In the genomic region with DNA sequence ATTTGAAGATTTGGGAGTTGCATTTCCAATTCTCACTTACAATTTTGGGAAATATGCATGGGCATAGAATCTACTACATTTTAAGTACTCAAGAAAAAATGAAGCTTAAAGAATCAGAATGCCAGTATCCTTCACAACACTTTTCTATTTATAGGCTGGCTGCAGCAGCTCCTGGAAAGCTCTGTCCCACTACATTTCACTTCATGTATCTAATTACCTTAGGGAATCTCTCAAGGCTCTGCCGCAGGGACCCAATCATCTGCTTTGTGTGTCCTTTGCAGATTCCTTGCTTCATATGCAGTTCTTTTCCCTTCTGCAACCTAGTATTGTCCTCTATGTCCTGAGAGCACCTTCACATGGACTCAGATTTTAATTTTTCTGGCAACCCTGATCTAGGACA, we compare ENCODE assay signal across 16 cellular contexts.
DNase-seq lines count a peak whose midpoint lies in the region; ATAC-seq and TF ChIP-seq lines count a peak whose summit lies in the region.
"Had no signal": no experiment of that assay in that cellular context is flagged by ENCODE, and none has a peak within 500 bp of the region (broad histone marks: within the 10 kb centered on the region; RNA-seq: fewer than 3 reads in every experiment).

No MANE protein-coding gene starts in this region.

- H3K27me3 ChIP-seq in gastrocnemius medialis = no peaks in the 10 kb centered on the region
- no peaks in the 10 kb centered on the region for H3K27me3 ChIP-seq in breast epithelium

- H3K27me3 Mint-ChIP-seq in nephron progenitor cell (ENCODE audit: low read depth, poor library complexity) = no peaks in the 10 kb centered on the region
- H3K27me3 Mint-ChIP-seq: CD4-positive, alpha-beta memory T cell had no signal

- peak overlapping the region; percentile 53 for H3K27ac Mint-ChIP-seq in nephron progenitor cell
- H3K27ac Mint-ChIP-seq: CD4-positive, alpha-beta memory T cell had no signal

- H3K9me3 ChIP-seq in gastrocnemius medialis (no peaks in the 10 kb centered on the region), breast epithelium (no peaks in the 10 kb centered on the region)
- H3K9me3 ChIP-seq: Caco-2 had no signal

- DNase-seq in Right ventricle myocardium superior (no peak), Right ventricle myocardium inferior (ENCODE audit: missing footprints) (no peak), left kidney (ENCODE audit: low read depth, low spot score) (peak; percentile 36), nephron progenitor cell (no peak), gastrocnemius medialis (peak in 1 of 2 donors; percentile 14), breast epithelium (ENCODE audit: low spot score in 2 of 2) (no peak), erythroblast (lab: John Stamatoyannopoulos, UW) (no peak)
- DNase-seq: C1 segment of cervical spinal cord; Caco-2; CD4-positive, alpha-beta memory T cell; DMS153; DND-41; GM23248; H7; HCEC 1CT had no signal

- H3K4me1 ChIP-seq in gastrocnemius medialis = peaks cover 21 to 27% of the 10 kb centered on the region in 2 donors
- no peaks in the 10 kb centered on the region for H3K4me1 ChIP-seq in breast epithelium
- H3K4me1 ChIP-seq: Caco-2 had no signal

- in situ Hi-C loops in gastrocnemius medialis (cut with MboI; ENCODE audit: low sequenced_read_pairs in 4 of 4) = no loop called here

- H3K4me1 Mint-ChIP-seq in nephron progenitor cell = no peaks in the 10 kb centered on the region

- intact Hi-C loops in Right ventricle myocardium superior (cut with DNase I) = no loop called here
- intact Hi-C loops in Right ventricle myocardium inferior (cut with DNase I) = no loop called here
- intact Hi-C loops in gastrocnemius medialis (cut with DNase I; ENCODE audit: low total_unique reads) = no loop called here
- intact Hi-C loops in breast epithelium (cut with DNase I; ENCODE audit: low total_unique reads) = no loop called here

- no peaks in the 10 kb centered on the region for H3K36me3 Mint-ChIP-seq in nephron progenitor cell (ENCODE audit: low read depth)

- H3K4me3 ChIP-seq in gastrocnemius medialis = no peak overlapping the region
- H3K4me3 ChIP-seq in breast epithelium = no peak overlapping the region
- H3K4me3 ChIP-seq: GM23248 had no signal

- no peak overlapping the region for H3K27ac ChIP-seq in gastrocnemius medialis
- no peak overlapping the region for H3K27ac ChIP-seq in breast epithelium
- H3K27ac ChIP-seq: GM23248 had no signal

- ATAC-seq in Right ventricle myocardium superior (ENCODE audit: poor library complexity) = peak; percentile 51
- ATAC-seq in Right ventricle myocardium inferior = no peak
- peak; percentile 65 to 89 for ATAC-seq in gastrocnemius medialis
- no peak for ATAC-seq in GM19328 (IDR thresholded peaks at IDR 0.05; ENCODE audit: unreplicated experiment)

- TF ChIP-seq POLR2A in gastrocnemius medialis (IDR thresholded peaks at IDR 0.05) = no peak
- no peak for TF ChIP-seq POLR2A in breast epithelium (IDR thresholded peaks at IDR 0.05)
- no peak for TF ChIP-seq POLR2A in erythroblast (IDR thresholded peaks at IDR 0.05; ENCODE audit: low read length)

- no peaks in the 10 kb centered on the region for H3K9me3 Mint-ChIP-seq in nephron progenitor cell

- no peak overlapping the region for H3K4me3 Mint-ChIP-seq in nephron progenitor cell
- H3K4me3 Mint-ChIP-seq: CD4-positive, alpha-beta memory T cell had no signal

- TF ChIP-seq CTCF in nephron progenitor cell (IDR thresholded peaks at IDR 0.05) (no peak), gastrocnemius medialis (IDR thresholded peaks at IDR 0.05 in 4 of 5, conservative IDR thresholded peaks at IDR 0.05 in 1 of 5) (no peak), breast epithelium (IDR thresholded peaks at IDR 0.05) (no peak)

- H3K36me3 ChIP-seq in gastrocnemius medialis (no peaks in the 10 kb centered on the region), breast epithelium (no peaks in the 10 kb centered on the region)

Comparison
In these comparisons a context has a peak if more than half of its experiments do, and no peak if none do; other contexts are left out.
1. ATAC-seq: peak in Right ventricle myocardium superior (single experiment) and gastrocnemius medialis (2 of 2); none in Right ventricle myocardium inferior (single experiment) and GM19328 (single experiment).